Comparison of ENCODE assay signal across 1 cellular context in the genomic region with DNA sequence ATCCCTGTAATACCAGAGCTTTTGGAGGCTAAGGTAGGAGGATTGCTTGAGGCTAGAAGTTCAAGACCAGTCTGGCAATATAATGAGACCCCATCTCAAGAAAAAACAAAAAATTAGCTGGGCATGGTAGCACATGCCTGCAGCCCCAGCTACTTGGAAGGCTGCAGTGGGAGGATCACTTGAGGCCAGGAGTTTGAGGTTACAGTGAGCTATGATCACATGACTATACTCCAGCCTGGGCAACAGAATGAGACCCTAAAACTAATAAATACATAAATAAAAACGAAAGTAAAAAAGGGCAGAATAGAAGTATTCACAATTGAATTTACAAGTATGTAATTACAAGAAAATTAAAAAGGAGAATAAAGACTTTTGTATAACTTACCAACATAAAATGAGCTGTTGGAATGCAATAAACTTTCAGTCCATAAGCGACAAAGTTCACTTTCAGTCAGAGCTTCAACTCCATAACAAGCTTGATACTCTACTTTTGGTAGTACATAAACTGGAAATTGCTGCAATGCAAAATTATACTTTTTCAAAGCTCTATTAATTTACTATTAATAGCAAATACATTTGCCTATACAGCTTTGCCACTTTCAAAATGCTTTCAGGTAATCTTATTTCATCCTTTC.
A peak's percentile ranks its signal among the peaks of the same experiment; 100 is the strongest.
TF ChIP-seq lines count a peak whose summit lies in the region.

No MANE protein-coding gene starts in this region.

TF ChIP-seq in SK-N-SH, 30 proteins besides CTCF, POLR2A, EP300 and RAD21 (continued from another document):
- no peak for TF ChIP-seq REST (IDR thresholded peaks at IDR 0.05; ENCODE audit: low read depth, low read length)
- TF ChIP-seq, protein P1, sequence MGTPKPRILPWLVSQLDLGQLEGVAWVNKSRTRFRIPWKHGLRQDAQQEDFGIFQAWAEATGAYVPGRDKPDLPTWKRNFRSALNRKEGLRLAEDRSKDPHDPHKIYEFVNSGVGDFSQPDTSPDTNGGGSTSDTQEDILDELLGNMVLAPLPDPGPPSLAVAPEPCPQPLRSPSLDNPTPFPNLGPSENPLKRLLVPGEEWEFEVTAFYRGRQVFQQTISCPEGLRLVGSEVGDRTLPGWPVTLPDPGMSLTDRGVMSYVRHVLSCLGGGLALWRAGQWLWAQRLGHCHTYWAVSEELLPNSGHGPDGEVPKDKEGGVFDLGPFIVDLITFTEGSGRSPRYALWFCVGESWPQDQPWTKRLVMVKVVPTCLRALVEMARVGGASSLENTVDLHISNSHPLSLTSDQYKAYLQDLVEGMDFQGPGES (IDR thresholded peaks at IDR 0.05; ENCODE audit: low read depth, low read length): no peak
- TF ChIP-seq, protein P2, sequence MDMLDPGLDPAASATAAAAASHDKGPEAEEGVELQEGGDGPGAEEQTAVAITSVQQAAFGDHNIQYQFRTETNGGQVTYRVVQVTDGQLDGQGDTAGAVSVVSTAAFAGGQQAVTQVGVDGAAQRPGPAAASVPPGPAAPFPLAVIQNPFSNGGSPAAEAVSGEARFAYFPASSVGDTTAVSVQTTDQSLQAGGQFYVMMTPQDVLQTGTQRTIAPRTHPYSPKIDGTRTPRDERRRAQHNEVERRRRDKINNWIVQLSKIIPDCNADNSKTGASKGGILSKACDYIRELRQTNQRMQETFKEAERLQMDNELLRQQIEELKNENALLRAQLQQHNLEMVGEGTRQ (IDR thresholded peaks at IDR 0.05; ENCODE audit: borderline replicate concordance, low read depth, low read length): no peak
- TF ChIP-seq, protein P3, sequence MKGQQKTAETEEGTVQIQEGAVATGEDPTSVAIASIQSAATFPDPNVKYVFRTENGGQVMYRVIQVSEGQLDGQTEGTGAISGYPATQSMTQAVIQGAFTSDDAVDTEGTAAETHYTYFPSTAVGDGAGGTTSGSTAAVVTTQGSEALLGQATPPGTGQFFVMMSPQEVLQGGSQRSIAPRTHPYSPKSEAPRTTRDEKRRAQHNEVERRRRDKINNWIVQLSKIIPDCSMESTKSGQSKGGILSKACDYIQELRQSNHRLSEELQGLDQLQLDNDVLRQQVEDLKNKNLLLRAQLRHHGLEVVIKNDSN (IDR thresholded peaks at IDR 0.05; ENCODE audit: borderline replicate concordance, low read depth): peak; percentile 26; the same call in 1 of the 2 replicates
